In genomic region chr7:1535695-1536094, GRCh38 we compare ENCODE assay signal across 15 cellular contexts. TPM values are rescaled to one million over a fixed set of nuclear protein-coding genes. Genes with fewer than 3 reads are reported as not detected.
DNase-seq lines count a peak whose midpoint lies in the region; ATAC-seq and TF ChIP-seq lines count a peak whose summit lies in the region.
"Had no signal": no experiment of that assay in that cellular context is flagged by ENCODE, and none has a peak within 500 bp of the region (broad histone marks: within the 10 kb centered on the region; RNA-seq: fewer than 3 reads in every experiment).

No MANE protein-coding gene starts in this region.

- H3K9me3 ChIP-seq in adrenal gland (replicated peaks in 1 of 3) = no peaks in the 10 kb centered on the region
- H3K9me3 ChIP-seq in right cardiac atrium (ENCODE audit: control insufficient read depth, low read length) = no peaks in the 10 kb centered on the region
- no peaks in the 10 kb centered on the region for H3K9me3 ChIP-seq in sigmoid colon

- intact Hi-C loops in adrenal gland (cut with DNase I) = no loop called here
- intact Hi-C loops in right cardiac atrium (cut with DNase I) = no loop called here
- intact Hi-C loops in sigmoid colon (cut with DNase I) = loop anchor here (10.0 kb wide), 1 partner anchor 1021 kb away; the partner anchor contains the start of gene PDGFA

- H3K27ac Mint-ChIP-seq in stimulated activated effector memory CD8-positive, alpha-beta T cell treated with anti-CD3 and anti-CD28 coated beads, Interleukin-12 subunit alpha, Interleukin-12 subunit beta, amount 100 ng/mL, for 72 hours = no peak overlapping the region
- H3K27ac Mint-ChIP-seq: naive B cell had no signal

- peak; percentile 68 for DNase-seq in CD1c-positive myeloid dendritic cell (ENCODE audit: extremely low spot score)
- DNase-seq in adrenal gland = no peak
- DNase-seq in right cardiac atrium = peak in 2 of 3 donors; percentile 56 to 66
- peak; percentile 67 for DNase-seq in sigmoid colon
- DNase-seq in stimulated activated effector memory CD8-positive, alpha-beta T cell treated with anti-CD3 and anti-CD28 coated beads, Interleukin-12 subunit alpha, Interleukin-12 subunit beta, amount 100 ng/mL, for 72 hours (ENCODE audit: low spot score in 2 of 2) = no peak
- no peak for DNase-seq in AG08396 (ENCODE audit: low spot score)
- no peak for DNase-seq in activated CD8-positive, alpha-beta memory T cell treated with anti-CD3 and anti-CD28 coated beads, Interleukin-2, amount 50 U/mL, for 48 hours
- DNase-seq: activated CD4-positive, alpha-beta T cell treated with anti-CD3 and anti-CD28 coated beads for 36 hours; GDM1; HFFc6; naive B cell; NCI-H1930; small intestine had no signal

- peaks cover 59% of the 10 kb centered on the region for H3K36me3 Mint-ChIP-seq in stimulated activated effector memory CD8-positive, alpha-beta T cell treated with anti-CD3 and anti-CD28 coated beads, Interleukin-12 subunit alpha, Interleukin-12 subunit beta, amount 100 ng/mL, for 72 hours
- H3K36me3 Mint-ChIP-seq: naive B cell had no signal

- 66 to 92% (median 80%) methylated on average over 7 to 15 of the region's 15 CpGs for WGBS in adrenal gland, 4 donors
- 87% methylated on average over 15 of the region's 15 CpGs for WGBS in right cardiac atrium
- WGBS in sigmoid colon, 2 donors = 80% methylated on average over 15 of the region's 15 CpGs

- H3K4me3 ChIP-seq in adrenal gland = no peak overlapping the region
- H3K4me3 ChIP-seq in right cardiac atrium (ENCODE audit: low read length) = no peak overlapping the region
- H3K4me3 ChIP-seq in sigmoid colon = no peak overlapping the region

- no peaks in the 10 kb centered on the region for H3K9me3 Mint-ChIP-seq in stimulated activated effector memory CD8-positive, alpha-beta T cell treated with anti-CD3 and anti-CD28 coated beads, Interleukin-12 subunit alpha, Interleukin-12 subunit beta, amount 100 ng/mL, for 72 hours
- H3K9me3 Mint-ChIP-seq: naive B cell had no signal

- ATAC-seq in right cardiac atrium = no peak
- ATAC-seq in stimulated activated effector memory CD8-positive, alpha-beta T cell treated with anti-CD3 and anti-CD28 coated beads, Interleukin-12 subunit alpha, Interleukin-12 subunit beta, amount 100 ng/mL, for 72 hours = no peak
- no peak for ATAC-seq in GM21619 (IDR thresholded peaks at IDR 0.05; ENCODE audit: unreplicated experiment)
- ATAC-seq: activated CD4-positive, alpha-beta T cell treated with anti-CD3 and anti-CD28 coated beads for 36 hours had no signal

- no peak overlapping the region for H3K4me3 Mint-ChIP-seq in stimulated activated effector memory CD8-positive, alpha-beta T cell treated with anti-CD3 and anti-CD28 coated beads, Interleukin-12 subunit alpha, Interleukin-12 subunit beta, amount 100 ng/mL, for 72 hours
- H3K4me3 Mint-ChIP-seq: activated CD4-positive, alpha-beta T cell treated with anti-CD3 and anti-CD28 coated beads for 36 hours had no signal

- H3K4me1 Mint-ChIP-seq in stimulated activated effector memory CD8-positive, alpha-beta T cell treated with anti-CD3 and anti-CD28 coated beads, Interleukin-12 subunit alpha, Interleukin-12 subunit beta, amount 100 ng/mL, for 72 hours = peaks cover 32% of the 10 kb centered on the region

- TF ChIP-seq CTCF in adrenal gland (IDR thresholded peaks at IDR 0.05) = no peak
- TF ChIP-seq CTCF in sigmoid colon (IDR thresholded peaks at IDR 0.05) = no peak

- peaks cover 0 to 17% of the 10 kb centered on the region in 2 donors for H3K36me3 ChIP-seq in adrenal gland (replicated peaks in 1 of 2)
- H3K36me3 ChIP-seq in sigmoid colon = peaks cover 3 to 20% (median 13%) of the 10 kb centered on the region in 4 donors

- H3K4me1 ChIP-seq in adrenal gland (replicated peaks in 1 of 2) = peaks cover 53 to 63% of the 10 kb centered on the region in 2 donors
- peaks cover 10% of the 10 kb centered on the region for H3K4me1 ChIP-seq in right cardiac atrium (ENCODE audit: control insufficient read depth, insufficient read depth, low read length)
- H3K4me1 ChIP-seq in sigmoid colon = peaks cover 0 to 78% (median 62%) of the 10 kb centered on the region in 4 donors

- no peak for TF ChIP-seq EP300 in sigmoid colon (IDR thresholded peaks at IDR 0.05)

- TF ChIP-seq POLR2A in adrenal gland (IDR thresholded peaks at IDR 0.05) (no peak), sigmoid colon (IDR thresholded peaks at IDR 0.05) (no peak)

- H3K27ac ChIP-seq in adrenal gland = peak overlapping the region in 3 of 5 donors; percentile 97 to 100 (median 99)
- H3K27ac ChIP-seq in right cardiac atrium (ENCODE audit: low read length) = no peak overlapping the region
- peak overlapping the region; percentile 95 to 100 (median 98) for H3K27ac ChIP-seq in sigmoid colon
- H3K27ac ChIP-seq: KMS-11 had no signal

- no peaks in the 10 kb centered on the region for H3K27me3 ChIP-seq in adrenal gland
- H3K27me3 ChIP-seq in right cardiac atrium (ENCODE audit: control insufficient read depth, insufficient read depth) = no peaks in the 10 kb centered on the region
- H3K27me3 ChIP-seq in sigmoid colon = no peaks in the 10 kb centered on the region

RNA-seq across cellular contexts. Expression of gene MAFK, which starts 5.2 kb away (rescaled TPM):
- 10 to 100 TPM; 17.2 to 34.1 (median 20.6) TPM for total RNA-seq in adrenal gland
- polyA plus RNA-seq in adrenal gland = 10 to 100 TPM in 2 of 3 donors, 1 to 10 TPM in 1; 1.5 to 72.2 (median 37.6) TPM
- 10 to 100 TPM; 43.6 to 69.3 (median 55.9) TPM for total RNA-seq in right cardiac atrium
- 73.8 TPM for polyA plus RNA-seq in right cardiac atrium
- total RNA-seq in sigmoid colon = 10 to 100 TPM; 22.1 to 57.6 (median 42.5) TPM
- polyA plus RNA-seq in sigmoid colon = 10 to 100 TPM; 34.8 to 43.0 (median 42.1) TPM

RNA-seq across cellular contexts. Expression of gene TMEM184A, which starts 20.3 kb away (rescaled TPM):
- 1 to 10 TPM in 2 of 8 donors, under 1 TPM in 5, not detected in 1; 0.06 to 1.3 (median 0.72) TPM for total RNA-seq in adrenal gland
- polyA plus RNA-seq in adrenal gland = 1 to 10 TPM in 2 of 3 donors, not detected in 1; 1.2 to 2.1 TPM
- under 1 TPM in 3 of 4 donors, not detected in 1; 0.26 to 0.62 (median 0.49) TPM for total RNA-seq in right cardiac atrium
- polyA plus RNA-seq in right cardiac atrium = 0.38 TPM
- under 1 TPM in 1 of 4 donors, not detected in 3; 0.28 TPM for total RNA-seq in sigmoid colon
- 10 to 100 TPM in 2 of 3 donors, 1 to 10 TPM in 1; 8.4 to 60.3 (median 10.2) TPM for polyA plus RNA-seq in sigmoid colon

RNA-seq across cellular contexts. Expression of gene INTS1, which starts 31.5 kb away (rescaled TPM):
- total RNA-seq in adrenal gland = 100 to 1,000 TPM in 2 of 8 donors, 10 to 100 TPM in 6; 44.3 to 110 (median 72.8) TPM
- polyA plus RNA-seq in adrenal gland = 100 to 1,000 TPM in 1 of 3 donors, 10 to 100 TPM in 1, 1 to 10 TPM in 1; 4.7 to 152 (median 77.6) TPM
- total RNA-seq in right cardiac atrium = 10 to 100 TPM; 30.6 to 48.3 (median 46.3) TPM
- 39.0 TPM for polyA plus RNA-seq in right cardiac atrium
- total RNA-seq in sigmoid colon = 10 to 100 TPM; 18.9 to 35.7 (median 26.2) TPM
- polyA plus RNA-seq in sigmoid colon = 10 to 100 TPM; 16.2 to 78.3 (median 22.9) TPM

RNA-seq across cellular contexts. Expression of gene PSMG3, which starts 34.1 kb away (rescaled TPM):
- total RNA-seq in adrenal gland = 10 to 100 TPM; 19.1 to 64.3 (median 25.5) TPM
- 10 to 100 TPM; 17.3 to 82.7 (median 68.4) TPM for polyA plus RNA-seq in adrenal gland
- 10 to 100 TPM; 11.6 to 16.2 (median 13.9) TPM for total RNA-seq in right cardiac atrium
- polyA plus RNA-seq in right cardiac atrium = 27.6 TPM
- total RNA-seq in sigmoid colon = 10 to 100 TPM; 23.3 to 52.8 (median 41.6) TPM
- polyA plus RNA-seq in sigmoid colon = 10 to 100 TPM; 50.5 to 68.0 (median 66.6) TPM

Comparison
In these comparisons a context has a peak if more than half of its experiments do, and no peak if none do; other contexts are left out.
1. DNase-seq: peak in CD1c-positive myeloid dendritic cell (single experiment), right cardiac atrium (2 of 3) and sigmoid colon (single experiment); none in adrenal gland (0 of 7), stimulated activated effector memory CD8-positive, alpha-beta T cell treated with anti-CD3 and anti-CD28 coated beads, Interleukin-12 subunit alpha, Interleukin-12 subunit beta, amount 100 ng/mL, for 72 hours (0 of 2), AG08396 (single experiment) and activated CD8-positive, alpha-beta memory T cell treated with anti-CD3 and anti-CD28 coated beads, Interleukin-2, amount 50 U/mL, for 48 hours (single experiment).